Comparison of ENCODE assay signal across 23 cellular contexts in the genomic region with DNA sequence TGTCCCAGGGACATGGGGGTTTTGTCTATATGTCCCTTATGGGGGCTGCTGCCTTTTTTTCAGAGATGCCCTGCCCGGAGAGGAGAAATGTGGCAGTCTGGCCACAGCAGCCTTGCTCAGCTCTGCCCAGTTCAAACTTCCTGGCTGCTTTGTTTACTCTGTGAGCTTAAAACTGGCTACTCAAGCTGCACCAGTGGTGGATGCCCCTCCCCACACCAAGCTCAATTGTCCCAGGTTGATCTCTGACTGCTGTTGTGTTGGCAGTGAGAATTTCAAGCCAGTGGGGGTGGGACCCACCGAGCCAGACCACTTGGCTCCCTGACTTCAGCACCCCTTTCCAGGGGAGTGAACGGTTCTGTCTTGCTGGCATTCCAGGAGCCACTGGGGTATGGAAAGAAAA.
DNase-seq lines count a peak whose midpoint lies in the region; ATAC-seq, FAIRE-seq and TF ChIP-seq lines count a peak whose summit lies in the region.
"Had no signal": no experiment of that assay in that cellular context is flagged by ENCODE, and none has a peak within 500 bp of the region (broad histone marks: within the 10 kb centered on the region; RNA-seq: fewer than 3 reads in every experiment).

No MANE protein-coding gene starts in this region.

- no peak overlapping the region for H3K4me3 ChIP-seq in HepG2 (replicated peaks in 1 of 3; ENCODE audit: insufficient read depth in 1 of 3, low read depth in 2 of 3, low read length in 3 of 3)
- H3K4me3 ChIP-seq in right lobe of liver = no peak overlapping the region

- H3K36me3 ChIP-seq in HepG2 (replicated peaks in 1 of 2; ENCODE audit: control insufficient read depth in 1 of 2, insufficient read depth in 2 of 2, low read length in 2 of 2) (no peaks in the 10 kb centered on the region), right lobe of liver (no peaks in the 10 kb centered on the region)

- no TSS peak for BruUV-seq in HepG2 (replicated peaks; lab: Mats Ljungman, UMichigan)

- H2AFZ ChIP-seq in HepG2 (ENCODE audit: low read length) = no peak overlapping the region

- no peak overlapping the region for H3K4me2 ChIP-seq in HepG2 (ENCODE audit: low read depth, low read length)
- H3K4me2 ChIP-seq: SK-N-SH had no signal

- TF ChIP-seq POLR2A in HepG2 (IDR thresholded peaks at IDR 0.05; ENCODE audit: insufficient read depth in 1 of 2, low read depth in 2 of 2, low read length in 2 of 2) = no peak
- no peak for TF ChIP-seq POLR2A in right lobe of liver (IDR thresholded peaks at IDR 0.05)

- CTCF ChIA-PET in HepG2 (lab: Yijun Ruan, JAX; ENCODE audit: low intra/inter-chr PET ratio, low total read pairs) (no interaction called here), GM10248 (lab: Yijun Ruan, JAX) (no interaction called here)

- intact Hi-C loops in HepG2 (cut with micrococcal nuclease; ENCODE audit: unreplicated experiment) (no loop called here), right lobe of liver (cut with DNase I) (no loop called here)

- no peaks in the 10 kb centered on the region for H3K4me1 ChIP-seq in HepG2 (ENCODE audit: insufficient read depth, low read length)
- no peaks in the 10 kb centered on the region for H3K4me1 ChIP-seq in right lobe of liver

- FAIRE-seq in HepG2 (lab: Jason Lieb, UNC) = no peak
- FAIRE-seq: D721Med, GM12891 had no signal

- POLR2A ChIA-PET in HepG2 (lab: Yijun Ruan, JAX) = no interaction called here
- POLR2A ChIA-PET in GM10248 (lab: Yijun Ruan, JAX) = no interaction called here

- in situ Hi-C loops in HepG2 (cut with HindIII; ENCODE audit: extremely low pct_ligation_motif_present, low pct_unique_long_range_greater_than_20kb) = no loop called here

- H3K9me3 ChIP-seq in HepG2 (ENCODE audit: low read length) (no peaks in the 10 kb centered on the region), right lobe of liver (no peaks in the 10 kb centered on the region)
- H3K9me3 ChIP-seq: SK-N-SH had no signal

- no peak overlapping the region for H3K27ac ChIP-seq in HepG2 (ENCODE audit: extremely low read length, insufficient read depth, low read length)
- H3K27ac ChIP-seq in right lobe of liver = no peak overlapping the region
- peak overlapping the region; percentile 66 for H3K27ac ChIP-seq in VCaP

- H3K27me3 ChIP-seq in HepG2 (ENCODE audit: control insufficient read depth in 1 of 2, insufficient read depth in 2 of 2, low read length in 2 of 2) (0 out of 5 replicates have a peak, but pooled peaks cover 0 to 2% of the 10 kb centered on the region in 2 experiments), right lobe of liver (no peaks in the 10 kb centered on the region)

- TF ChIP-seq RAD21 in HepG2 (CRISPR knock-in tag; IDR thresholded peaks at IDR 0.05) = no peak

- peak overlapping the region; percentile 43 for H3K27ac Mint-ChIP-seq in neural crest cell (ENCODE audit: unreplicated experiment)
- H3K27ac Mint-ChIP-seq: IgD-negative memory B cell had no signal

- H3K79me2 ChIP-seq in HepG2 (ENCODE audit: insufficient read depth, low read length) = no peaks in the 10 kb centered on the region

- peaks cover 6% of the 10 kb centered on the region for H3K9me3 Mint-ChIP-seq in neural crest cell

- TF ChIP-seq CTCF in HepG2 (CRISPR knock-in tag; IDR thresholded peaks at IDR 0.05) (no peak), right lobe of liver (IDR thresholded peaks at IDR 0.05) (no peak), VCaP (conservative IDR thresholded peaks at IDR 0.05) (no peak), neural crest cell (conservative IDR thresholded peaks at IDR 0.05) (no peak), GM10248 (IDR thresholded peaks at IDR 0.05; ENCODE audit: control extremely low read depth, extremely low read depth, low read depth, missing control alignments) (no peak)

- ATAC-seq in HepG2 = peak; percentile 67
- no peak for ATAC-seq in right lobe of liver
- ATAC-seq in GM18498 (IDR thresholded peaks at IDR 0.05; ENCODE audit: unreplicated experiment) = no peak
- ATAC-seq: HCT116, Panc1 had no signal

- no peak for DNase-seq in HepG2 (ENCODE audit: low spot score)
- DNase-seq in right lobe of liver = no peak
- no peak for DNase-seq in neural crest cell (ENCODE audit: low read depth, low spot score)
- peak; percentile 54 for DNase-seq in ureter (ENCODE audit: low spot score)
- DNase-seq in DMS153 treated with DMSO at 0.1 percent for 48 hours (lab: John Stamatoyannopoulos, UW; ENCODE audit: unreplicated experiment) = no peak
- DNase-seq in GM10248 (ENCODE audit: extremely low spot score) = no peak
- DNase-seq: AML-193, C1 segment of cervical spinal cord, DMS79 treated with DMSO at 0.1 percent for 48 hours, GOT3, Karpas-422, NCI-H1694 treated with DMSO at 0.1 percent for 48 hours, NCI-H2081 treated with DMSO at 0.1 percent for 48 hours, NCI-H748 treated with DMSO at 0.1 percent for 48 hours, SIG-M5, SK-N-SH had no signal

- WGBS in HepG2 (ENCODE audit: low lambda C conversion rate) = 0% methylated on average over 2 of the region's 3 CpGs
- 48% methylated on average over 3 of the region's 3 CpGs for WGBS in right lobe of liver (ENCODE audit: insufficient coverage, low coverage, low lambda C conversion rate, missing lambda C conversion rate)

- no peaks in the 10 kb centered on the region for H3K27me3 Mint-ChIP-seq in neural crest cell (ENCODE audit: low read depth)
- H3K27me3 Mint-ChIP-seq: IgD-negative memory B cell had no signal

- peaks cover 5% of the 10 kb centered on the region for H3K36me3 Mint-ChIP-seq in neural crest cell (ENCODE audit: low read depth)
- H3K36me3 Mint-ChIP-seq: IgD-negative memory B cell had no signal

- TF ChIP-seq EP300 in HepG2 (IDR thresholded peaks at IDR 0.05; ENCODE audit: low read depth in 2 of 2, low read length in 2 of 2) (no peak), HepG2 (CRISPR knock-in tag; IDR thresholded peaks at IDR 0.05; ENCODE audit: borderline replicate concordance) (no peak)

- no peak overlapping the region for H3K9ac ChIP-seq in HepG2 (ENCODE audit: insufficient read depth, low read depth, low read length)
- H3K9ac ChIP-seq: SK-N-SH had no signal

- no peaks in the 10 kb centered on the region for H4K20me1 ChIP-seq in HepG2 (ENCODE audit: insufficient read depth, low read length)

- H3K4me3 Mint-ChIP-seq in neural crest cell = no peak overlapping the region
- H3K4me3 Mint-ChIP-seq: IgD-negative memory B cell had no signal

- no peaks in the 10 kb centered on the region for H3K4me1 Mint-ChIP-seq in neural crest cell
- H3K4me1 Mint-ChIP-seq: IgD-negative memory B cell had no signal

TF ChIP-seq in HepG2, 621 proteins besides CTCF, POLR2A, EP300 and RAD21:
- no peak for TF ChIP-seq ARNTL (CRISPR knock-in tag; IDR thresholded peaks at IDR 0.05)
- TF ChIP-seq, protein P1, sequence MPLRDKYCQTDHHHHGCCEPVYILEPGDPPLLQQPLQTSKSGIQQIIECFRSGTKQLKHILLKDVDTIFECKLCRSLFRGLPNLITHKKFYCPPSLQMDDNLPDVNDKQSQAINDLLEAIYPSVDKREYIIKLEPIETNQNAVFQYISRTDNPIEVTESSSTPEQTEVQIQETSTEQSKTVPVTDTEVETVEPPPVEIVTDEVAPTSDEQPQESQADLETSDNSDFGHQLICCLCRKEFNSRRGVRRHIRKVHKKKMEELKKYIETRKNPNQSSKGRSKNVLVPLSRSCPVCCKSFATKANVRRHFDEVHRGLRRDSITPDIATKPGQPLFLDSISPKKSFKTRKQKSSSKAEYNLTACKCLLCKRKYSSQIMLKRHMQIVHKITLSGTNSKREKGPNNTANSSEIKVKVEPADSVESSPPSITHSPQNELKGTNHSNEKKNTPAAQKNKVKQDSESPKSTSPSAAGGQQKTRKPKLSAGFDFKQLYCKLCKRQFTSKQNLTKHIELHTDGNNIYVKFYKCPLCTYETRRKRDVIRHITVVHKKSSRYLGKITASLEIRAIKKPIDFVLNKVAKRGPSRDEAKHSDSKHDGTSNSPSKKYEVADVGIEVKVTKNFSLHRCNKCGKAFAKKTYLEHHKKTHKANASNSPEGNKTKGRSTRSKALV (CRISPR knock-in tag; IDR thresholded peaks at IDR 0.05) = no peak
- no peak for TF ChIP-seq IKZF1 (IDR thresholded peaks at IDR 0.05)
- TF ChIP-seq, protein P2, sequence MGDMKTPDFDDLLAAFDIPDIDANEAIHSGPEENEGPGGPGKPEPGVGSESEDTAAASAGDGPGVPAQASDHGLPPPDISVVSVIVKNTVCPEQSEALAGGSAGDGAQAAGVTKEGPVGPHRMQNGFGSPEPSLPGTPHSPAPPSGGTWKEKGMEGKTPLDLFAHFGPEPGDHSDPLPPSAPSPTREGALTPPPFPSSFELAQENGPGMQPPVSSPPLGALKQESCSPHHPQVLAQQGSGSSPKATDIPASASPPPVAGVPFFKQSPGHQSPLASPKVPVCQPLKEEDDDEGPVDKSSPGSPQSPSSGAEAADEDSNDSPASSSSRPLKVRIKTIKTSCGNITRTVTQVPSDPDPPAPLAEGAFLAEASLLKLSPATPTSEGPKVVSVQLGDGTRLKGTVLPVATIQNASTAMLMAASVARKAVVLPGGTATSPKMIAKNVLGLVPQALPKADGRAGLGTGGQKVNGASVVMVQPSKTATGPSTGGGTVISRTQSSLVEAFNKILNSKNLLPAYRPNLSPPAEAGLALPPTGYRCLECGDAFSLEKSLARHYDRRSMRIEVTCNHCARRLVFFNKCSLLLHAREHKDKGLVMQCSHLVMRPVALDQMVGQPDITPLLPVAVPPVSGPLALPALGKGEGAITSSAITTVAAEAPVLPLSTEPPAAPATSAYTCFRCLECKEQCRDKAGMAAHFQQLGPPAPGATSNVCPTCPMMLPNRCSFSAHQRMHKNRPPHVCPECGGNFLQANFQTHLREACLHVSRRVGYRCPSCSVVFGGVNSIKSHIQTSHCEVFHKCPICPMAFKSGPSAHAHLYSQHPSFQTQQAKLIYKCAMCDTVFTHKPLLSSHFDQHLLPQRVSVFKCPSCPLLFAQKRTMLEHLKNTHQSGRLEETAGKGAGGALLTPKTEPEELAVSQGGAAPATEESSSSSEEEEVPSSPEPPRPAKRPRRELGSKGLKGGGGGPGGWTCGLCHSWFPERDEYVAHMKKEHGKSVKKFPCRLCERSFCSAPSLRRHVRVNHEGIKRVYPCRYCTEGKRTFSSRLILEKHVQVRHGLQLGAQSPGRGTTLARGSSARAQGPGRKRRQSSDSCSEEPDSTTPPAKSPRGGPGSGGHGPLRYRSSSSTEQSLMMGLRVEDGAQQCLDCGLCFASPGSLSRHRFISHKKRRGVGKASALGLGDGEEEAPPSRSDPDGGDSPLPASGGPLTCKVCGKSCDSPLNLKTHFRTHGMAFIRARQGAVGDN (CRISPR knock-in tag; IDR thresholded peaks at IDR 0.05) = no peak
